Comparison of ENCODE assay signal across 8 cellular contexts in the genomic region with DNA sequence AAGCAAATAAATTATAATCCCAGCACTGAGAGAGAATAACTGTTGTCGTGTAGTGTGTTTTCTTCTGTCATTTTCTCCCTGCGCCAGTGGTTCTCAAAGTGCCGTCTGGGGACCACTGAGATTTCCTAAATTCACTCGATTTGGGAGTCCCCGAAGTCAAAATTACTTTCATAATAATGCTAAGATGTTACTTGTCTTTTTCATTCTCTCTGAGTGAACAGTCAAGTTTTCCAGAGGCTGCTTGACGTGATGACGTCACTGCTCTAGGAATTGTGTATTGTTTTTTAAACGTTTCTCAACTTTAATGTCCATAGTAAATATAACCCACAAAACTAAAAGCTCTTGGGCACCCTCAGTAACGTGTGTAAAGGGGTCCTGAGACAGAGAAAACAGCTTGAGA. TPM values are rescaled to one million over a fixed set of nuclear protein-coding genes. Genes with fewer than 3 reads are reported as not detected.
DNase-seq lines count a peak whose midpoint lies in the region; FAIRE-seq and TF ChIP-seq lines count a peak whose summit lies in the region.

No MANE protein-coding gene starts in this region.

- no peaks in the 10 kb centered on the region for H3K9me1 ChIP-seq in endothelial cell of umbilical vein (replicated peaks; ENCODE audit: control insufficient read depth, extremely low read depth, insufficient read depth, low read length)

- DNase-seq in Peyer's patch (no peak), endothelial cell of umbilical vein (ENCODE audit: low read depth, low spot score) (peak; percentile 38), prostate gland (ENCODE audit: low spot score) (no peak), COLO668 (lab: John Stamatoyannopoulos, UW; ENCODE audit: unreplicated experiment) (no peak), islet precursor cell (no peak), mucosa of gallbladder (ENCODE audit: low spot score) (no peak), anterior cingulate cortex (lab: John Stamatoyannopoulos, UW) (no peak)

- H3K9me3 ChIP-seq in Peyer's patch (no peaks in the 10 kb centered on the region), endothelial cell of umbilical vein (replicated peaks; ENCODE audit: control insufficient read depth, insufficient read depth, low read length) (no peaks in the 10 kb centered on the region), prostate gland (no peaks in the 10 kb centered on the region)

- POLR2A ChIA-PET in endothelial cell of umbilical vein (lab: Charles Lee): interaction anchor here (0.6 kb wide), 1 partner anchor 477 kb away, joined by 3 read pairs; no protein-coding TSS in a partner anchor

- H4K20me1 ChIP-seq in endothelial cell of umbilical vein (replicated peaks; ENCODE audit: control insufficient read depth, extremely low read depth, insufficient read depth, low read length): no peaks in the 10 kb centered on the region

- H3K27me3 ChIP-seq in Peyer's patch (no peaks in the 10 kb centered on the region), endothelial cell of umbilical vein (ENCODE audit: control insufficient read depth in 2 of 2, insufficient read depth in 2 of 2, low read length in 2 of 2) (no peaks in the 10 kb centered on the region), prostate gland (replicated peaks; ENCODE audit: insufficient read depth) (no peaks in the 10 kb centered on the region)

- TF ChIP-seq POLR2A in Peyer's patch (IDR thresholded peaks at IDR 0.05) (no peak), endothelial cell of umbilical vein (IDR thresholded peaks at IDR 0.05; ENCODE audit: low read depth, low read length) (no peak), prostate gland (IDR thresholded peaks at IDR 0.05) (no peak)

- H2AFZ ChIP-seq in endothelial cell of umbilical vein (ENCODE audit: low read depth, low read length): peak overlapping the region; percentile 53

- intact Hi-C loops in endothelial cell of umbilical vein (cut with micrococcal nuclease): loop anchor here (1.0 to 5.0 kb wide), 4 partner anchors 44 to 515 kb away; a partner anchor contains a TSS
- intact Hi-C loops in prostate gland (cut with DNase I): loop anchor here (2.0 to 5.0 kb wide), 4 partner anchors 65 to 525 kb away; a partner anchor contains a TSS

- peak overlapping the region; percentile 44 to 86 (median 67) for H3K27ac ChIP-seq in Peyer's patch
- H3K27ac ChIP-seq in endothelial cell of umbilical vein (ENCODE audit: insufficient read depth, low read depth, low read length): no peak overlapping the region
- H3K27ac ChIP-seq in prostate gland: peak overlapping the region in 1 of 2 donors; percentile 33

- peak overlapping the region; percentile 48 for H3K9ac ChIP-seq in endothelial cell of umbilical vein (replicated peaks; ENCODE audit: extremely low read depth, insufficient read depth, low read length)

- WGBS in prostate gland: 39% methylated on average over 9 of the region's 9 CpGs

- CTCF ChIA-PET in endothelial cell of umbilical vein (lab: Charles Lee): interaction anchor here (0.6 to 6.6 kb wide), 9 partner anchors 67 to 1685 kb away, joined by 3 to 99 read pairs (median 3); a partner anchor contains a TSS

- no peaks in the 10 kb centered on the region for H3K79me2 ChIP-seq in endothelial cell of umbilical vein (ENCODE audit: control insufficient read depth, insufficient read depth, low read length)

- H3K4me2 ChIP-seq in endothelial cell of umbilical vein (ENCODE audit: insufficient read depth, low read length): peak overlapping the region; percentile 96

- peak overlapping the region; percentile 82 for H3K4me3 ChIP-seq in GM08714 (ENCODE audit: low read length)
- H3K4me3 ChIP-seq in Peyer's patch: peak overlapping the region; percentile 79 to 90 (median 84)
- H3K4me3 ChIP-seq in endothelial cell of umbilical vein (replicated peaks in 1 of 3; ENCODE audit: insufficient read depth in 1 of 3, low read depth in 1 of 3, low read length in 3 of 3): peak overlapping the region; percentile 48 to 98 (median 79)
- peak overlapping the region; percentile 70 to 76 for H3K4me3 ChIP-seq in prostate gland

- no TSS peak for BruUV-seq in endothelial cell of umbilical vein (replicated peaks; lab: Mats Ljungman, UMichigan)

- H3K36me3 ChIP-seq in Peyer's patch (peaks cover 0 to 29% (median 0%) of the 10 kb centered on the region in 3 donors), endothelial cell of umbilical vein (ENCODE audit: control insufficient read depth in 2 of 2, extremely low read depth in 1 of 2, insufficient read depth in 2 of 2, low read length in 2 of 2) (peaks cover 10 to 14% of the 10 kb centered on the region in 2 experiments), prostate gland (peaks cover 4 to 13% of the 10 kb centered on the region in 2 donors)

- FAIRE-seq in endothelial cell of umbilical vein (lab: Jason Lieb, UNC): peak; percentile 78

- dilution Hi-C loops in endothelial cell of umbilical vein (cut with MboI; ENCODE audit: extremely low pct_ligation_motif_present, low sequenced_read_pairs): no loop called here

- no peak for TF ChIP-seq CTCF in Peyer's patch (IDR thresholded peaks at IDR 0.05)
- TF ChIP-seq CTCF in endothelial cell of umbilical vein (IDR thresholded peaks at IDR 0.05; ENCODE audit: extremely low read depth in 1 of 2, insufficient read depth in 1 of 2, low read depth in 1 of 2, low read length in 2 of 2): no peak
- TF ChIP-seq CTCF in prostate gland (IDR thresholded peaks at IDR 0.05): no peak

- H3K4me1 ChIP-seq in Peyer's patch (peaks cover 0 to 27% (median 10%) of the 10 kb centered on the region in 4 donors), endothelial cell of umbilical vein (ENCODE audit: control insufficient read depth, extremely low read depth, insufficient read depth, low read length) (peaks cover 13% of the 10 kb centered on the region), prostate gland (replicated peaks) (peaks cover 7% of the 10 kb centered on the region)

TF ChIP-seq in endothelial cell of umbilical vein, 7 proteins besides CTCF, POLR2A, EP300 and RAD21:
- TF ChIP-seq GATA2 (IDR thresholded peaks at IDR 0.05; ENCODE audit: insufficient read depth, insufficient read length, low read depth, low read length): no peak
- no peak for TF ChIP-seq FOS (IDR thresholded peaks at IDR 0.05; ENCODE audit: borderline replicate concordance, insufficient read depth, low read length)
- TF ChIP-seq JUN (IDR thresholded peaks at IDR 0.05; ENCODE audit: borderline replicate concordance, insufficient read depth, insufficient read length, low read depth): peak; percentile 42

RNA-seq across cellular contexts. Expression of a gene that starts 0.8 kb away (rescaled TPM):
- total RNA-seq in Peyer's patch: 10 to 100 TPM; 22.5 to 75.9 (median 48.8) TPM
- total RNA-seq in endothelial cell of umbilical vein: 25.7 and 30.5 TPM in 2 replicates
- polyA plus RNA-seq in endothelial cell of umbilical vein: 56.7 and 60.2 TPM in 2 replicates
- 62.8 and 72.3 TPM in 2 replicates for polyA plus RNA-seq in endothelial cell of umbilical vein (2011; cell fraction: cytosol; rRNA removed)
- polyA plus RNA-seq in endothelial cell of umbilical vein (2011; cell fraction: nucleus; rRNA removed): 49.2 and 66.6 TPM in 2 replicates
- 42.8 and 52.7 TPM in 2 replicates for polyA plus RNA-seq in endothelial cell of umbilical vein (2012)
- polyA minus RNA-seq in endothelial cell of umbilical vein: 15.9 and 19.2 TPM in 2 replicates
- 50.0 TPM for polyA minus RNA-seq in endothelial cell of umbilical vein (2011; cell fraction: cytosol; rRNA and poly(A)+ RNA removed)
- 9.8 and 10.7 TPM in 2 replicates for polyA minus RNA-seq in endothelial cell of umbilical vein (2011; cell fraction: nucleus; rRNA and poly(A)+ RNA removed)
- total RNA-seq in prostate gland: 10 to 100 TPM; 39.3 to 45.2 TPM
- 50.9 TPM for total RNA-seq in mucosa of gallbladder

RNA-seq across cellular contexts. Expression of a gene that starts 47.8 kb away (rescaled TPM):
- total RNA-seq in Peyer's patch: 100 to 1,000 TPM; 220 to 375 (median 305) TPM
- total RNA-seq in endothelial cell of umbilical vein: 192 and 236 TPM in 2 replicates
- polyA plus RNA-seq in endothelial cell of umbilical vein: 92.1 and 120 TPM in 2 replicates
- 154 and 160 TPM in 2 replicates for polyA plus RNA-seq in endothelial cell of umbilical vein (2011; cell fraction: cytosol; rRNA removed)
- polyA plus RNA-seq in endothelial cell of umbilical vein (2011; cell fraction: nucleus; rRNA removed): 286 and 294 TPM in 2 replicates
- polyA plus RNA-seq in endothelial cell of umbilical vein (2012): 197 and 220 TPM in 2 replicates
- polyA minus RNA-seq in endothelial cell of umbilical vein: 292 and 309 TPM in 2 replicates
- polyA minus RNA-seq in endothelial cell of umbilical vein (2011; cell fraction: cytosol; rRNA and poly(A)+ RNA removed): 70.1 TPM
- 84.4 and 152 TPM in 2 replicates for polyA minus RNA-seq in endothelial cell of umbilical vein (2011; cell fraction: nucleus; rRNA and poly(A)+ RNA removed)
- 100 to 1,000 TPM in 1 of 2 donors, 10 to 100 TPM in 1; 95.3 to 251 TPM for total RNA-seq in prostate gland
- total RNA-seq in mucosa of gallbladder: 195 TPM

RNA-seq across cellular contexts. Expression of a gene that starts 53.0 kb away (rescaled TPM):
- 10 to 100 TPM; 22.6 to 40.4 (median 28.6) TPM for total RNA-seq in Peyer's patch
- total RNA-seq in endothelial cell of umbilical vein: 19.7 and 27.2 TPM in 2 replicates
- 18.4 and 23.7 TPM in 2 replicates for polyA plus RNA-seq in endothelial cell of umbilical vein
- polyA plus RNA-seq in endothelial cell of umbilical vein (2011; cell fraction: cytosol; rRNA removed): 27.6 and 29.7 TPM in 2 replicates
- 18.9 and 24.1 TPM in 2 replicates for polyA plus RNA-seq in endothelial cell of umbilical vein (2011; cell fraction: nucleus; rRNA removed)
- polyA plus RNA-seq in endothelial cell of umbilical vein (2012): 28.0 and 31.3 TPM in 2 replicates
- polyA minus RNA-seq in endothelial cell of umbilical vein: 19.6 and 23.8 TPM in 2 replicates
- polyA minus RNA-seq in endothelial cell of umbilical vein (2011; cell fraction: cytosol; rRNA and poly(A)+ RNA removed): 14.6 TPM
- polyA minus RNA-seq in endothelial cell of umbilical vein (2011; cell fraction: nucleus; rRNA and poly(A)+ RNA removed): 6.7 and 10.3 TPM in 2 replicates
- total RNA-seq in prostate gland: 10 to 100 TPM; 18.1 to 26.7 TPM
- 31.6 TPM for total RNA-seq in mucosa of gallbladder

RNA-seq across cellular contexts. Expression of a gene that starts 58.4 kb away (rescaled TPM):
- total RNA-seq in Peyer's patch: 1 to 10 TPM in 1 of 4 donors, under 1 TPM in 2, not detected in 1; 0.54 to 3.3 (median 0.95) TPM
- total RNA-seq in endothelial cell of umbilical vein: 0.31 and 0.32 TPM in 2 replicates
- polyA plus RNA-seq in endothelial cell of umbilical vein: 0.07 TPM in 1 of 2 replicates, not detected in the other
- 0.03 TPM in 1 of 2 replicates, not detected in the other for polyA plus RNA-seq in endothelial cell of umbilical vein (2011; cell fraction: cytosol; rRNA removed)
- polyA plus RNA-seq in endothelial cell of umbilical vein (2011; cell fraction: nucleus; rRNA removed): 0.12 and 0.13 TPM in 2 replicates
- 0.12 and 0.33 TPM in 2 replicates for polyA plus RNA-seq in endothelial cell of umbilical vein (2012)
- polyA minus RNA-seq in endothelial cell of umbilical vein: not detected in 2 replicates
- polyA minus RNA-seq in endothelial cell of umbilical vein (2011; cell fraction: cytosol; rRNA and poly(A)+ RNA removed): not detected
- not detected in 2 replicates for polyA minus RNA-seq in endothelial cell of umbilical vein (2011; cell fraction: nucleus; rRNA and poly(A)+ RNA removed)
- under 1 TPM; 0.23 to 0.62 TPM for total RNA-seq in prostate gland
- 2.3 TPM for total RNA-seq in mucosa of gallbladder
